Comparison of ENCODE assay signal across 2 cellular contexts in genomic region chr11:122803306-122803705, GRCh38.
TF ChIP-seq lines count a peak whose summit lies in the region.

No MANE protein-coding gene starts in this region.

TF ChIP-seq in A549, 52 proteins besides CTCF, POLR2A, EP300 and RAD21:
- TF ChIP-seq RNF2 (IDR thresholded peaks at IDR 0.05; ENCODE audit: borderline replicate concordance, low read depth), result no peak
- no peak for TF ChIP-seq BCL3 (IDR thresholded peaks at IDR 0.05)
- TF ChIP-seq ZFP36 (IDR thresholded peaks at IDR 0.05; ENCODE audit: borderline replicate concordance, partially characterized antibody), result no peak
- TF ChIP-seq HOXB5 (CRISPR knock-in tag; IDR thresholded peaks at IDR 0.05), result no peak
TF ChIP-seq in A549: peak in this region for 0.

TF ChIP-seq in GM12878, 131 proteins besides CTCF, POLR2A, EP300 and RAD21 (continued from another document):
- TF ChIP-seq RAD51 (IDR thresholded peaks at IDR 0.05) (no peak), MEF2B (IDR thresholded peaks at IDR 0.05; ENCODE audit: partially characterized antibody, poor library complexity, severe bottlenecking) (no peak), ZNF207 (IDR thresholded peaks at IDR 0.05; ENCODE audit: borderline replicate concordance) (no peak), ESRRA (IDR thresholded peaks at IDR 0.05; ENCODE audit: low read length) (no peak), TCF7 (IDR thresholded peaks at IDR 0.05; ENCODE audit: borderline replicate concordance) (no peak), E4F1 (IDR thresholded peaks at IDR 0.05; ENCODE audit: borderline replicate concordance, partially characterized antibody) (no peak), RUNX3 (IDR thresholded peaks at IDR 0.05; ENCODE audit: low read length) (no peak), PAX5 (IDR thresholded peaks at IDR 0.05; ENCODE audit: borderline replicate concordance, low read depth, low read length) (no peak), GABPA (IDR thresholded peaks at IDR 0.05; ENCODE audit: low read depth) (no peak), SPI1 (IDR thresholded peaks at IDR 0.05; ENCODE audit: borderline replicate concordance, insufficient read depth, low read depth, low read length) (no peak), SMAD1 (IDR thresholded peaks at IDR 0.05; ENCODE audit: low read depth, partially characterized antibody) (no peak), CREM (IDR thresholded peaks at IDR 0.05; ENCODE audit: low read depth) (no peak), CEBPZ (IDR thresholded peaks at IDR 0.05; ENCODE audit: low read depth, low read length) (no peak), SUZ12 (IDR thresholded peaks at IDR 0.05; ENCODE audit: unreplicated experiment) (no peak), ATF7 (IDR thresholded peaks at IDR 0.05; ENCODE audit: low read depth) (no peak)
